ENCODE assay signal across 20 cellular contexts in genomic region chr20:39165099-39165498, GRCh38.
DNase-seq lines count a peak whose midpoint lies in the region; ATAC-seq, FAIRE-seq and TF ChIP-seq lines count a peak whose summit lies in the region.
"Had no signal": no experiment of that assay in that cellular context is flagged by ENCODE, and none has a peak within 500 bp of the region (broad histone marks: within the 10 kb centered on the region; RNA-seq: fewer than 3 reads in every experiment).

No MANE protein-coding gene starts in this region.

- H3K4me1 ChIP-seq in left ventricle myocardium inferior (peaks cover 11% of the 10 kb centered on the region), neuronal stem cell (ENCODE audit: control insufficient read depth in 2 of 2, insufficient read depth in 1 of 2, low read depth in 1 of 2, low read length in 2 of 2) (no peaks in the 10 kb centered on the region), parathyroid adenoma (peaks cover 15% of the 10 kb centered on the region), small intestine (ENCODE audit: control insufficient read depth in 2 of 2, insufficient read depth in 1 of 2, low read depth in 1 of 2, low read length in 1 of 2) (no peaks in the 10 kb centered on the region)
- H3K4me1 ChIP-seq: Caco-2 had no signal

- no peak for ATAC-seq in HG02588 (IDR thresholded peaks at IDR 0.05; ENCODE audit: unreplicated experiment)
- ATAC-seq: HepG2 had no signal

- H3K4me2 ChIP-seq in neuronal stem cell (ENCODE audit: insufficient read depth, low read length, poor library complexity, severe bottlenecking), result no peak overlapping the region
- no peak overlapping the region for H3K4me2 ChIP-seq in parathyroid adenoma (ENCODE audit: low read length)

- H3K14ac ChIP-seq in neuronal stem cell (ENCODE audit: low read length), result no peak overlapping the region

- peak overlapping the region; percentile 46 for H3K27ac ChIP-seq in left ventricle myocardium inferior (replicated peaks)
- H3K27ac ChIP-seq in neuronal stem cell (replicated peaks; ENCODE audit: low read length), result no peak overlapping the region
- peak overlapping the region; percentile 15 for H3K27ac ChIP-seq in parathyroid adenoma
- H3K27ac ChIP-seq in small intestine (ENCODE audit: low read depth in 1 of 2, low read length in 1 of 2), result no peak overlapping the region
- H3K27ac ChIP-seq: C4-2B had no signal

- H2BK120ac ChIP-seq in neuronal stem cell (ENCODE audit: low read depth, low read length), result no peak overlapping the region

- WGBS in neuronal stem cell (ENCODE audit: extremely low coverage in 2 of 2, insufficient read length in 2 of 2, insufficient replicate concordance in 1 of 2), 2 donors, result no CpG with 5 or more reads among the region's 6 CpGs
- 44 to 73% (median 59%) methylated on average over 6 of the region's 6 CpGs for WGBS in small intestine, 3 donors

- H3K4me3 ChIP-seq in left ventricle myocardium inferior (no peak overlapping the region), neuronal stem cell (ENCODE audit: low read length in 2 of 2) (no peak overlapping the region), parathyroid adenoma (ENCODE audit: low read depth, low read length) (no peak overlapping the region), small intestine (ENCODE audit: low read depth in 1 of 2, low read length in 2 of 2) (no peak overlapping the region)

- H3K9me3 ChIP-seq in left ventricle myocardium inferior (replicated peaks) (no peaks in the 10 kb centered on the region), neuronal stem cell (replicated peaks in 1 of 2; ENCODE audit: control insufficient read depth in 2 of 2, insufficient read depth in 1 of 2, low read depth in 1 of 2, low read length in 2 of 2) (no peaks in the 10 kb centered on the region), parathyroid adenoma (ENCODE audit: control insufficient read depth, low read length) (no peaks in the 10 kb centered on the region), small intestine (ENCODE audit: control insufficient read depth, low read depth) (no peaks in the 10 kb centered on the region)
- H3K9me3 ChIP-seq: BE2C, Caco-2 had no signal

- no peak overlapping the region for H2BK12ac ChIP-seq in neuronal stem cell (ENCODE audit: low read length)

- H3K36me3 ChIP-seq in left ventricle myocardium inferior, result no peaks in the 10 kb centered on the region
- no peaks in the 10 kb centered on the region for H3K36me3 ChIP-seq in neuronal stem cell (replicated peaks in 1 of 2; ENCODE audit: control insufficient read depth in 2 of 2, insufficient read depth in 2 of 2, low read length in 2 of 2)
- no peaks in the 10 kb centered on the region for H3K36me3 ChIP-seq in parathyroid adenoma (ENCODE audit: control insufficient read depth, insufficient read depth, low read length)
- H3K36me3 ChIP-seq in small intestine (ENCODE audit: control insufficient read depth in 2 of 2, insufficient read depth in 2 of 2, low read length in 2 of 2), result no peaks in the 10 kb centered on the region
- H3K36me3 ChIP-seq: BE2C had no signal

- peak overlapping the region; percentile 81 for H4K91ac ChIP-seq in neuronal stem cell (ENCODE audit: low read depth, low read length, poor library complexity)

- no peaks in the 10 kb centered on the region for H3K79me2 ChIP-seq in parathyroid adenoma

- no peak overlapping the region for H3K18ac ChIP-seq in neuronal stem cell (ENCODE audit: low read length)

- H2BK15ac ChIP-seq in neuronal stem cell (ENCODE audit: low read length), result no peak overlapping the region

- H3K27me3 ChIP-seq in left ventricle myocardium inferior (ENCODE audit: low read depth), result peaks cover 4% of the 10 kb centered on the region
- H3K27me3 ChIP-seq in neuronal stem cell (ENCODE audit: control insufficient read depth in 3 of 3, insufficient read depth in 3 of 3, low read depth in 1 of 3, low read length in 3 of 3), result no peaks in the 10 kb centered on the region
- H3K27me3 ChIP-seq in parathyroid adenoma (ENCODE audit: control insufficient read depth, insufficient read depth, low read length), result no peaks in the 10 kb centered on the region
- no peaks in the 10 kb centered on the region for H3K27me3 ChIP-seq in small intestine (ENCODE audit: control insufficient read depth in 2 of 2, insufficient read depth in 2 of 2, low read length in 2 of 2)
- H3K27me3 ChIP-seq: BE2C had no signal

- intact Hi-C loops in left ventricle myocardium inferior (cut with micrococcal nuclease) (no loop called here), cardiac septum (cut with DNase I) (no loop called here)

- peak overlapping the region; percentile 10 for H3K9ac ChIP-seq in neuronal stem cell (ENCODE audit: low read depth, low read length, poor library complexity)
- no peak overlapping the region for H3K9ac ChIP-seq in parathyroid adenoma

- no peak overlapping the region for H3K4ac ChIP-seq in neuronal stem cell (ENCODE audit: low read length)

- H3K23ac ChIP-seq in neuronal stem cell (ENCODE audit: low read depth, low read length, poor library complexity), result no peak overlapping the region

- no peak for FAIRE-seq in small intestine (lab: Jason Lieb, UNC)
- FAIRE-seq: A204.1, D721Med, GM12892, GM18507, HepG2 had no signal

- H2BK5ac ChIP-seq in neuronal stem cell (ENCODE audit: low read length), result no peak overlapping the region

- DNase-seq in left ventricle myocardium inferior (no peak), cardiac septum (ENCODE audit: low spot score) (no peak), neuronal stem cell (ENCODE audit: low spot score) (no peak), small intestine (peak; percentile 73), C1 segment of cervical spinal cord (lab: John Stamatoyannopoulos, UW) (no peak)
- DNase-seq: ACHN; BE2C; Caco-2; CD4-positive, alpha-beta T cell; GDM1; GOT3; H7 had no signal

- no peaks in the 10 kb centered on the region for H3K79me1 ChIP-seq in neuronal stem cell (ENCODE audit: low read depth, low read length)

- no peak overlapping the region for H2AFZ ChIP-seq in neuronal stem cell (ENCODE audit: low read length)
- H2AFZ ChIP-seq in parathyroid adenoma, result peak overlapping the region; percentile 40

- H2AK5ac ChIP-seq in neuronal stem cell (ENCODE audit: low read depth, low read length), result no peak overlapping the region

- TF ChIP-seq CTCF in left ventricle myocardium inferior (IDR thresholded peaks at IDR 0.05; ENCODE audit: borderline replicate concordance) (no peak), parathyroid adenoma (IDR thresholded peaks at IDR 0.05) (no peak)

- H4K8ac ChIP-seq in neuronal stem cell (ENCODE audit: low read depth, low read length), result no peak overlapping the region

Comparison
In these comparisons a context has a peak if more than half of its experiments do, and no peak if none do; other contexts are left out.
1. H3K27ac ChIP-seq: peak in left ventricle myocardium inferior (single experiment) and parathyroid adenoma (single experiment); none in neuronal stem cell (single experiment) and small intestine (0 of 2).